9 cellular contexts compared by ENCODE assay signal in the genomic region with DNA sequence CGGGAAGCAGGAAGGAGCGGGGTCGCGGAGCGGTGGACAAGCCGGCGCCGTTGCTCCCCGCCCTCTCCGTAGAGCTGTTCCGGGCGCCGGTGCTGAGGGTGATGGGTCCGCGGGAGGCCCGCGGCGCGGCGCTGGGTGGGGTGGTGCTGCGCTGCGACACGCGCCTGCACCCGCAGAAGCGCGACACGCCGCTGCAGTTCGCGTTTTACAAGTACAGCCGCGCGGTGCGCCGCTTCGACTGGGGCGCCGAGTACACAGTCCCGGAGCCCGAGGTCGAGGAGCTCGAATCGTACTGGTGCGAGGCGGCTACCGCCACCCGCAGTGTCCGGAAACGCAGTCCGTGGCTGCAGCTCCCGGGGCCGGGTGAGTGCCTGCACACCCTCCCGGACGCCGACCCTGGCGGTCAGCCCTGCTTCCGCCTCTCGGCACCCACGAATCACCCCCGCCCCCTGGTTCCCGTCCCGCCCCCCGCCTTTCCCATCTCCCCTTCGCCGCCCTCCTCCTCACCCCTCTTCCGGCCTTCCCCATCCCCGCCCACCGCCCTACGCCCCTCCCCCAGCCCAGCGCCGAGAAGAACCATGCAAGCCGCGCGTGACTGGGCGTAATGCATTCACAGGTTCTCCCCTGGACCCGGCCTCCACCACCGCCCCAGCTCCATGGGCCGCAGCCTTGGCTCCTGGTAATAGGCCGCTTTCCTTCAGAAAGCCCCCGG. TPM values are rescaled to one million over a fixed set of nuclear protein-coding genes. Genes with fewer than 3 reads are reported as not detected.
A peak's percentile ranks its signal among the peaks of the same experiment; 100 is the strongest.
DNase-seq lines count a peak whose midpoint lies in the region; ATAC-seq, FAIRE-seq and TF ChIP-seq lines count a peak whose summit lies in the region.
"Had no signal": no experiment of that assay in that cellular context is flagged by ENCODE, and none has a peak within 500 bp of the region (broad histone marks: within the 10 kb centered on the region; RNA-seq: fewer than 3 reads in every experiment).

No MANE protein-coding gene starts in this region.

- H3K27ac ChIP-seq in kidney (ENCODE audit: low read depth in 2 of 2, low read length in 2 of 2): peak overlapping the region; percentile 85 to 91

- H3K4me1 ChIP-seq in kidney (ENCODE audit: control insufficient read depth in 1 of 2, insufficient read depth in 1 of 2, low read depth in 1 of 2, low read length in 2 of 2): peaks cover 0 to 5% of the 10 kb centered on the region in 2 donors

- ATAC-seq in HG02678 (IDR thresholded peaks at IDR 0.05; ENCODE audit: unreplicated experiment): peak; percentile 57
- ATAC-seq in activated CD4-positive, CD25-positive, alpha-beta regulatory T cell treated with anti-CD3 and anti-CD28 coated beads, Interleukin-2, amount 50 U/mL, for 24 hours: peak; percentile 47 to 51

- H3K9me3 ChIP-seq in kidney (ENCODE audit: control insufficient read depth in 1 of 2, low read length in 2 of 2): no peaks in the 10 kb centered on the region

- DNase-seq in NCI-H1436 (lab: John Stamatoyannopoulos, UW) (peak; percentile 18), NCI-H1436 treated with DMSO at 0.1 percent for 48 hours (lab: John Stamatoyannopoulos, UW) (no peak), NCI-H1694 treated with DMSO at 0.1 percent for 48 hours (lab: John Stamatoyannopoulos, UW) (peak; percentile 18), cerebellum (ENCODE audit: low spot score) (peak; percentile 63), kidney (peak; percentile 96)
- peak in 3 of 4 experiments; percentile 41 to 56 (median 53) for DNase-seq in stimulated activated CD4-positive, alpha-beta T cell treated with anti-CD3 and anti-CD28 coated beads, Interleukin-1b, Interleukin-23, amount 100 ng/mL, for 24 hours (ENCODE audit: low read depth in 4 of 4, low spot score in 1 of 4)

- peak overlapping the region; percentile 79 to 86 for H3K4me3 ChIP-seq in kidney (ENCODE audit: low read length in 2 of 2)

- intact Hi-C loops in kidney (cut with DNase I): no loop called here

- FAIRE-seq in kidney (lab: Jason Lieb, UNC): no peak
- FAIRE-seq: A204.1 had no signal

- peak overlapping the region; percentile 84 for H3K9ac ChIP-seq in kidney (ENCODE audit: low read length in 2 of 2)

- TF ChIP-seq CTCF in kidney (IDR thresholded peaks at IDR 0.05; ENCODE audit: borderline replicate concordance, extremely low read depth, insufficient read depth): no peak

- no peaks in the 10 kb centered on the region for H3K36me3 ChIP-seq in kidney (ENCODE audit: control insufficient read depth in 1 of 2, insufficient read depth in 2 of 2, low read length in 2 of 2)

RNA-seq across cellular contexts. Expression of a gene that starts 5.4 kb away (rescaled TPM):
- total RNA-seq in cerebellum: 1.4 TPM
- total RNA-seq in kidney: 2.3 TPM
- 2.8 TPM for polyA plus RNA-seq in kidney (ENCODE audit: insufficient read depth, low read depth, low replicate concordance)

RNA-seq across cellular contexts. Expression of a gene that starts 19.8 kb away (rescaled TPM):
- total RNA-seq in cerebellum (not detected), kidney (1.7 TPM)
- not detected for polyA plus RNA-seq in kidney (ENCODE audit: insufficient read depth, low read depth, low replicate concordance)

RNA-seq across cellular contexts. Expression of a gene that starts 22.8 kb away (rescaled TPM):
- total RNA-seq in cerebellum (70.4 TPM), kidney (21.3 TPM)
- polyA plus RNA-seq in kidney (ENCODE audit: insufficient read depth, low read depth, low replicate concordance): 17.9 TPM

RNA-seq across cellular contexts. Expression of a gene that starts 39.3 kb away (rescaled TPM):
- total RNA-seq in cerebellum (29.0 TPM), kidney (35.6 TPM)
- 11.5 TPM for polyA plus RNA-seq in kidney (ENCODE audit: insufficient read depth, low read depth, low replicate concordance)
